In the genomic region with DNA sequence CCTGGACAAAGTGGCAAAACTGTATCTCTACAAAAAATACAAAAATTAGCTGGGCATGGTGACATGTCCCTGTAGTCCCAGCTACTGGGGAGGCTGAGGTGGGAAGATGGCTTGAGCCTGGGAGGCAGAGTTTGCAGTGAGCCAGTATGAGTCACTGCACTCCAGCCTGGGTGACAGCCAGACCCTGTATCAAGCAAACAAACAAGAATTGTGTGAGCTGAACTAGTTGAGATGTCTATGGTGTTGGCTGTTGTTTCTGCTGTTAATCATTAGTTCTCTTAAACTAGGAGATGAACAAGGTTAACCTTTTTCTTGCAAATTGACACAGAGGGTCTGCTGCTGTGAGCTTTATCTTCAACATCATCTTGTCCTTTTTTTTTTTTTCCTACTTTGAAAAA, we compare ENCODE assay signal across 8 cellular contexts. TPM values are rescaled to one million over a fixed set of nuclear protein-coding genes. Genes with fewer than 3 reads are reported as not detected.
DNase-seq lines count a peak whose midpoint lies in the region; ATAC-seq and TF ChIP-seq lines count a peak whose summit lies in the region.

No MANE protein-coding gene starts in this region.

- H3K27me3 ChIP-seq in uterus, result no peaks in the 10 kb centered on the region

- no peaks in the 10 kb centered on the region for H3K36me3 ChIP-seq in uterus

- H3K4me3 Mint-ChIP-seq in activated naive CD4-positive, alpha-beta T cell treated with anti-CD3 and anti-CD28 coated beads, Interleukin-2, amount 10 ng/mL, durations not matched to agents 7 days and 5 days, result no peak overlapping the region
- no peak overlapping the region for H3K4me3 Mint-ChIP-seq in T-helper 17 cell

- H3K9me3 ChIP-seq in T-helper 17 cell (ENCODE audit: control insufficient read depth, low read length, poor library complexity, severe bottlenecking), result no peaks in the 10 kb centered on the region
- H3K9me3 ChIP-seq in uterus, result no peaks in the 10 kb centered on the region

- peak overlapping the region in 1 of 2 donors; percentile 44 for H3K27ac ChIP-seq in uterus

- peaks cover 65% of the 10 kb centered on the region for H3K36me3 Mint-ChIP-seq in activated naive CD4-positive, alpha-beta T cell treated with anti-CD3 and anti-CD28 coated beads, Interleukin-2, amount 10 ng/mL, durations not matched to agents 7 days and 5 days
- peaks cover 15% of the 10 kb centered on the region for H3K36me3 Mint-ChIP-seq in T-helper 17 cell (ENCODE audit: low read depth)

- ATAC-seq in T-helper 17 cell (peak; percentile 68), GM18519 (IDR thresholded peaks at IDR 0.05; ENCODE audit: low FRiP score, unreplicated experiment) (no peak)

- no peaks in the 10 kb centered on the region for H3K27me3 Mint-ChIP-seq in activated naive CD4-positive, alpha-beta T cell treated with anti-CD3 and anti-CD28 coated beads, Interleukin-2, amount 10 ng/mL, durations not matched to agents 7 days and 5 days
- no peaks in the 10 kb centered on the region for H3K27me3 Mint-ChIP-seq in T-helper 17 cell

- peak overlapping the region; percentile 51 for H3K27ac Mint-ChIP-seq in activated naive CD4-positive, alpha-beta T cell treated with anti-CD3 and anti-CD28 coated beads, Interleukin-2, amount 10 ng/mL, durations not matched to agents 7 days and 5 days
- H3K27ac Mint-ChIP-seq in T-helper 17 cell, result peak overlapping the region; percentile 19

- no peak for DNase-seq in activated naive CD4-positive, alpha-beta T cell treated with anti-CD3 and anti-CD28 coated beads, Interleukin-2, amount 10 ng/mL, durations not matched to agents 7 days and 5 days
- no peak for DNase-seq in activated naive CD4-positive, alpha-beta T cell treated with Interleukin-2 at 50 U/mL for 16 hours
- DNase-seq in T-helper 17 cell (no peak), foreskin fibroblast (peak; percentile 74 to 86), uterus (peak; percentile 46 to 61), RPMI8226 (no peak), midbrain (lab: John Stamatoyannopoulos, UW) (no peak)

- H3K4me1 ChIP-seq in uterus, result peaks cover 0 to 4% of the 10 kb centered on the region in 2 donors

- peaks cover 10% of the 10 kb centered on the region for H3K9me3 Mint-ChIP-seq in activated naive CD4-positive, alpha-beta T cell treated with anti-CD3 and anti-CD28 coated beads, Interleukin-2, amount 10 ng/mL, durations not matched to agents 7 days and 5 days

- no peak for TF ChIP-seq POLR2A in uterus (IDR thresholded peaks at IDR 0.05)

- intact Hi-C loops in uterus (cut with DNase I; ENCODE audit: low total_unique reads), result no loop called here

- H3K4me1 Mint-ChIP-seq in activated naive CD4-positive, alpha-beta T cell treated with anti-CD3 and anti-CD28 coated beads, Interleukin-2, amount 10 ng/mL, durations not matched to agents 7 days and 5 days, result peaks cover 67% of the 10 kb centered on the region
- H3K4me1 Mint-ChIP-seq in T-helper 17 cell, result peaks cover 54% of the 10 kb centered on the region

- CTCF ChIA-PET in activated naive CD4-positive, alpha-beta T cell treated with anti-CD3 and anti-CD28 coated beads, Interleukin-2, amount 10 ng/mL, durations not matched to agents 7 days and 5 days (lab: Charles Lee), result interaction anchor here (0.8 kb wide), 1 partner anchor 85 kb away, joined by 3 read pairs; no protein-coding TSS in a partner anchor

- TF ChIP-seq CTCF in foreskin fibroblast (IDR thresholded peaks at IDR 0.05; ENCODE audit: low read depth, low read length), result no peak
- TF ChIP-seq CTCF in uterus (IDR thresholded peaks at IDR 0.05), result no peak

- no peak overlapping the region for H3K4me3 ChIP-seq in foreskin fibroblast (ENCODE audit: low read depth in 1 of 2, low read length in 2 of 2)
- H3K4me3 ChIP-seq in uterus, result no peak overlapping the region

RNA-seq across cellular contexts. Expression of gene RASSF3, which starts 23.6 kb away (rescaled TPM):
- total RNA-seq in T-helper 17 cell (100 to 1,000 TPM; 114 to 116 TPM), uterus (10 to 100 TPM; 17.7 to 64.7 (median 29.2) TPM)

Comparison
In these comparisons a context has a peak if more than half of its experiments do, and no peak if none do; other contexts are left out.
1. DNase-seq: peak in foreskin fibroblast (2 of 2) and uterus (2 of 2); none in activated naive CD4-positive, alpha-beta T cell treated with anti-CD3 and anti-CD28 coated beads, Interleukin-2, amount 10 ng/mL, durations not matched to agents 7 days and 5 days (single experiment), activated naive CD4-positive, alpha-beta T cell treated with Interleukin-2 at 50 U/mL for 16 hours (single experiment), T-helper 17 cell (0 of 3), RPMI8226 (single experiment) and midbrain (single experiment).